Comparison of ENCODE assay signal across 8 cellular contexts in genomic region chr17:73369817-73370490, GRCh38. TPM values are rescaled to one million over a fixed set of nuclear protein-coding genes. Genes with fewer than 3 reads are reported as not detected.
DNase-seq lines count a peak whose midpoint lies in the region; ATAC-seq, FAIRE-seq and TF ChIP-seq lines count a peak whose summit lies in the region.
"Not testable (repeated sequence)": the region's sequence is repeated elsewhere in the genome, so short reads cannot be mapped to it uniquely, and the experiment has no call there.

No MANE protein-coding gene starts in this region.

- not testable (repeated sequence) for FAIRE-seq in D721Med (lab: Jason Lieb, UNC)

- not testable (repeated sequence) for H3K4me2 ChIP-seq in HCT116 (ENCODE audit: low read length)

- H3K9me3 Mint-ChIP-seq in T-cell; activated naive CD4-positive, alpha-beta T cell treated with anti-CD3 and anti-CD28 coated beads for 36 hours; neural crest cell; stimulated activated memory B cell treated with anti-CD40 and anti-IgM and Interleukin-4, amounts not matched to agents 10 μg/mL and 1 μg/mL and 100 μg/mL, for 72 hours: not testable (repeated sequence)

- H3K9ac ChIP-seq in HCT116 (ENCODE audit: low read length), result not testable (repeated sequence)

- peaks cover 31% of the 10 kb centered on the region; the same call in 1 of the 2 replicates for H3K27me3 ChIP-seq in HCT116 (ENCODE audit: insufficient read depth, low read length)
- H3K27me3 ChIP-seq in foreskin keratinocyte, result peaks cover 12% of the 10 kb centered on the region

- not testable (repeated sequence) for H3K4me3 Mint-ChIP-seq in T-cell; activated naive CD4-positive, alpha-beta T cell treated with anti-CD3 and anti-CD28 coated beads for 36 hours; stimulated activated memory B cell treated with anti-CD40 and anti-IgM and Interleukin-4, amounts not matched to agents 10 μg/mL and 1 μg/mL and 100 μg/mL, for 72 hours
- H3K4me3 Mint-ChIP-seq in neural crest cell, result peak overlapping the region; percentile 24

- not testable (repeated sequence) for H3K36me3 Mint-ChIP-seq in T-cell; activated naive CD4-positive, alpha-beta T cell treated with anti-CD3 and anti-CD28 coated beads for 36 hours (ENCODE audit: low read depth); neural crest cell (ENCODE audit: low read depth)
- peaks cover 15% of the 10 kb centered on the region for H3K36me3 Mint-ChIP-seq in stimulated activated memory B cell treated with anti-CD40 and anti-IgM and Interleukin-4, amounts not matched to agents 10 μg/mL and 1 μg/mL and 100 μg/mL, for 72 hours

- H3K9me2 ChIP-seq in HCT116 (ENCODE audit: insufficient read depth), result not testable (repeated sequence)

- not testable (repeated sequence) for H3K27me3 Mint-ChIP-seq in T-cell; activated naive CD4-positive, alpha-beta T cell treated with anti-CD3 and anti-CD28 coated beads for 36 hours (ENCODE audit: low read depth); neural crest cell (ENCODE audit: low read depth); stimulated activated memory B cell treated with anti-CD40 and anti-IgM and Interleukin-4, amounts not matched to agents 10 μg/mL and 1 μg/mL and 100 μg/mL, for 72 hours

- not testable (repeated sequence) for H3K4me3 ChIP-seq in HCT116 (replicated peaks in 1 of 2; ENCODE audit: low read depth in 1 of 2, low read length in 2 of 2)

- H3K79me2 ChIP-seq in HCT116 (ENCODE audit: insufficient read depth, low read length), result not testable (repeated sequence)

- TF ChIP-seq CTCF in D721Med (IDR thresholded peaks at IDR 0.05; ENCODE audit: insufficient read depth, missing control alignments) (peak; percentile 98), HCT116 (IDR thresholded peaks at IDR 0.05 in 2 of 3, conservative IDR thresholded peaks at IDR 0.05 in 1 of 3; ENCODE audit: borderline replicate concordance in 1 of 3, insufficient read depth in 1 of 3, low read depth in 2 of 3, low read length in 2 of 3) (peak; percentile 85 to 98 (median 96)), foreskin keratinocyte (conservative IDR thresholded peaks at IDR 0.05) (peak; percentile 97), neural crest cell (conservative IDR thresholded peaks at IDR 0.05) (peak; percentile 96)

- H4K20me1 ChIP-seq in HCT116 (ENCODE audit: insufficient read depth), result not testable (repeated sequence)

- TF ChIP-seq RAD21 in HCT116 (IDR thresholded peaks at IDR 0.05; ENCODE audit: low read depth), result peak; percentile 100

- H2AFZ ChIP-seq in HCT116 (ENCODE audit: low read depth, low read length, poor library complexity, severe bottlenecking), result not testable (repeated sequence)

- intact Hi-C loops in HCT116 (cut with micrococcal nuclease), result loop anchor here (1.0 to 5.0 kb wide), 5 partner anchors 59 to 813 kb away; no protein-coding TSS in a partner anchor
- intact Hi-C loops in activated naive CD4-positive, alpha-beta T cell treated with anti-CD3 and anti-CD28 coated beads for 36 hours (cut with micrococcal nuclease), result loop anchor here (1.0 to 5.0 kb wide), 5 partner anchors 114 to 810 kb away; no protein-coding TSS in a partner anchor

- not testable (repeated sequence) for BruUV-seq in HCT116 (replicated peaks; lab: Mats Ljungman, UMichigan)

- POLR2A ChIA-PET in HCT116 (lab: Charles Lee), result interaction anchor here (0.7 to 1.5 kb wide), 6 partner anchors 57 to 180 kb away, joined by 3 to 5 read pairs (median 3); no protein-coding TSS in a partner anchor
- POLR2A ChIA-PET in T-cell (lab: Charles Lee), result not testable (repeated sequence)

- H3K36me3 ChIP-seq in HCT116 (ENCODE audit: control insufficient read depth in 1 of 2, insufficient read depth in 2 of 2, low read length in 2 of 2), result not testable (repeated sequence)

- CTCF ChIA-PET in HCT116 (lab: Charles Lee) (interaction anchor here (0.6 to 4.0 kb wide), 47 partner anchors 10 to 914 kb away, joined by 3 to 180 read pairs (median 6); partner anchors contain the start of genes CDC42EP4, COG1 and CPSF4L), T-cell (lab: Charles Lee) (interaction anchor here (0.6 to 3.0 kb wide), 18 partner anchors 18 to 813 kb away, joined by 3 to 45 read pairs (median 4); no protein-coding TSS in a partner anchor)
- CTCF ChIA-PET in activated naive CD4-positive, alpha-beta T cell treated with anti-CD3 and anti-CD28 coated beads for 36 hours (lab: Charles Lee), result interaction anchor here (0.5 to 4.8 kb wide), 41 partner anchors 8 to 813 kb away, joined by 3 to 85 read pairs (median 4); partner anchors contain the start of genes CDC42EP4 and SSTR2

- not testable (repeated sequence) for H3K4me1 Mint-ChIP-seq in T-cell; activated naive CD4-positive, alpha-beta T cell treated with anti-CD3 and anti-CD28 coated beads for 36 hours (ENCODE audit: low read depth); stimulated activated memory B cell treated with anti-CD40 and anti-IgM and Interleukin-4, amounts not matched to agents 10 μg/mL and 1 μg/mL and 100 μg/mL, for 72 hours
- H3K4me1 Mint-ChIP-seq in neural crest cell, result peaks cover 22% of the 10 kb centered on the region

- H3K27ac ChIP-seq in HCT116 (ENCODE audit: low read depth, low read length); foreskin keratinocyte: not testable (repeated sequence)

- not testable (repeated sequence) for H3K9me3 ChIP-seq in HCT116 (ENCODE audit: control insufficient read depth in 1 of 2, insufficient read depth in 1 of 2, low read depth in 1 of 2, low read length in 2 of 2)

- not testable (repeated sequence) for H3K4me1 ChIP-seq in HCT116 (ENCODE audit: control insufficient read depth in 1 of 2, insufficient read depth in 2 of 2, low read length in 2 of 2); foreskin keratinocyte

- DNase-seq in D721Med (ENCODE audit: insufficient read length, low spot score) (peak; percentile 54), HCT116 (ENCODE audit: low read depth, low spot score) (peak; percentile 62), NCI-H2029 (lab: John Stamatoyannopoulos, UW) (peak; percentile 36), T-cell (peak; percentile 41 to 80 (median 70)), foreskin keratinocyte (peak in 1 of 2 donors; percentile 30), neural crest cell (ENCODE audit: low read depth, low spot score) (peak; percentile 93)
- DNase-seq in activated naive CD4-positive, alpha-beta T cell treated with anti-CD3 and anti-CD28 coated beads for 36 hours, result peak; percentile 86

- H3K27ac Mint-ChIP-seq in T-cell; activated naive CD4-positive, alpha-beta T cell treated with anti-CD3 and anti-CD28 coated beads for 36 hours; neural crest cell (ENCODE audit: unreplicated experiment); stimulated activated memory B cell treated with anti-CD40 and anti-IgM and Interleukin-4, amounts not matched to agents 10 μg/mL and 1 μg/mL and 100 μg/mL, for 72 hours: not testable (repeated sequence)

- RAD21 ChIA-PET in HCT116 (lab: Charles Lee; ENCODE audit: low non-redundant PET in 1 of 2, low total read pairs in 2 of 2, uncharacterized antibody in 2 of 2, unreplicated experiment in 2 of 2), result interaction anchor here (0.6 to 3.0 kb wide), 27 partner anchors 10 to 813 kb away, joined by 3 to 43 read pairs (median 4); partner anchors contain the start of gene CDC42EP4 (in 1 of the 2)

- not testable (repeated sequence) for TF ChIP-seq POLR2A in HCT116 (IDR thresholded peaks at IDR 0.05; ENCODE audit: borderline replicate concordance, extremely low read depth, insufficient read depth, insufficient read length)

- ATAC-seq in HCT116, result peak; percentile 93
- ATAC-seq in T-cell (replicated peaks in 1 of 4), result peak; percentile 54 to 76 (median 68)
- ATAC-seq in foreskin keratinocyte, result peak; percentile 64
- ATAC-seq in stimulated activated memory B cell treated with anti-CD40 and anti-IgM and Interleukin-4, amounts not matched to agents 10 μg/mL and 1 μg/mL and 100 μg/mL, for 72 hours, result peak; percentile 61

TF ChIP-seq in HCT116, 20 proteins besides CTCF, POLR2A, EP300 and RAD21:
- peak; percentile 36 for TF ChIP-seq YY1 (IDR thresholded peaks at IDR 0.05; ENCODE audit: extremely low read depth, insufficient replicate concordance, low read depth, low read length)
- peak; percentile 42; the same call in 1 of the 2 replicates for TF ChIP-seq MAX (IDR thresholded peaks at IDR 0.05)

RNA-seq across cellular contexts. Expression of gene CDC42EP4, which starts 58.2 kb away (rescaled TPM):
- total RNA-seq in HCT116 (2021; ENCODE audit: unreplicated experiment) (54.9 TPM), T-cell (1 to 10 TPM; 1.1 to 3.7 (median 1.3) TPM), foreskin keratinocyte (18.7 and 20.3 TPM in 2 replicates), neural crest cell (31.0 and 33.4 TPM in 2 replicates)
- polyA plus RNA-seq in HCT116 (2012), result 43.4 and 51.6 TPM in 2 replicates
- 1 to 10 TPM; 1.7 to 2.1 TPM for total RNA-seq in activated naive CD4-positive, alpha-beta T cell treated with anti-CD3 and anti-CD28 coated beads for 36 hours
- polyA plus RNA-seq in foreskin keratinocyte, result 14.5 and 16.4 TPM in 2 replicates
